In the genomic region with DNA sequence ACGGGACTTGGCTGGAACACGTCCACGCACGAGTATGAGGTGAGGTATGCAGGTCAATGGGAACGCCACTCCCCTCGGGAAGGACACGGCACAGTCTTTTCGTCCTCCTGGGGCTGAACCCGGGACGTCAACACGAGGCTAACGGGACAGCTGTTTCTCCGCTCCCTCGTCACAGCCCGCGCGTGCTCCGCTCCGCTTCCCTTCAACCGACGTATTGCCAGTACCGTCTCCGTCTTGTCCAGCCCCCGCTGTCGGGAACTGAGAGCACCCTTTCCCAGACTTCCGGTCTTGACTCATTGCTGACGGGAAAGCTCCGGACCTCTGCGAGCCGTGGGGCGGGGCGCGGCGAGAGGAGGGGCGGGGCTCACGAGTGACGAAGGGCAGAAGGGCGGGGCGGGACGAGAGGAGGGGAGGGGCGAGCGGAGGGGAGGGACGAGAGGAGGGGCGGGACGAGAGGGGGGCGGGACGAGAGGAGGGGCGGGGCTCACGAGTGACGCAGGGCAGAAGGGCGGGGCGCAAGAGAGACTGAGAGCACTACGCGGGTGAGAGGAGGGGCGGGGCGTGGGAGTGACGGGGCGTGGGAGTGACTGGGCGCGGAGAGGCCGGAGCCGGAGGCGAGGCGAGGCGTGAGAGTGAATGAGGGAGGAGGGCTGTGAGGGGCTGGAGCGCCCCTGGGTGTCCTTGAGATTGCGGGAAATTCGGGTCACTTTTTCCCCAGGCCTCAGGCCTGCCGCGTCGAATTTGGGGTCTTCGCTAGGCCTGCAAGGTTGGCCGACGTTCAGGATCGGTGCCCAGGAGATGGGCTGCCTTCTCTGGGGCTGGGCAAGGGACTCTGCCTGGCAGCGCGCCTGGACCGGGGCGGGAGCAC, we compare ENCODE assay signal across 8 cellular contexts. TPM values are rescaled to one million over a fixed set of nuclear protein-coding genes. Genes with fewer than 3 reads are reported as not detected.
A peak's percentile ranks its signal among the peaks of the same experiment; 100 is the strongest.
DNase-seq lines count a peak whose midpoint lies in the region; ATAC-seq and TF ChIP-seq lines count a peak whose summit lies in the region.

No MANE protein-coding gene starts in this region.

- no peaks in the 10 kb centered on the region for H3K36me3 ChIP-seq in hepatocyte (replicated peaks; ENCODE audit: insufficient read depth, low read depth)

- H3K79me2 ChIP-seq in hepatocyte: no peaks in the 10 kb centered on the region

- peak; percentile 51 for ATAC-seq in GM18519 (IDR thresholded peaks at IDR 0.05; ENCODE audit: low FRiP score, unreplicated experiment)
- peak; percentile 77 for ATAC-seq in HG03039 (IDR thresholded peaks at IDR 0.05; ENCODE audit: unreplicated experiment)

- H3K4me3 ChIP-seq in hepatocyte: peak overlapping the region; percentile 38

- DNase-seq in NCI-H2081 (lab: John Stamatoyannopoulos, UW) (peak; percentile 96 to 98), T1000 (lab: John Stamatoyannopoulos, UW) (peak; percentile 94), astrocyte of the hippocampus (ENCODE audit: low read depth, low spot score) (peak; percentile 98), hepatocyte (ENCODE audit: low spot score) (peak; percentile 98), retina (peak; percentile 92)

- no peaks in the 10 kb centered on the region for H4K20me1 ChIP-seq in hepatocyte (ENCODE audit: insufficient read depth, poor library complexity, severe bottlenecking)

- H2AFZ ChIP-seq in hepatocyte: peak overlapping the region; percentile 87

- under 1% methylated on average over 42 of the region's 79 CpGs for WGBS in hepatocyte (ENCODE audit: low lambda C conversion rate, missing lambda C conversion rate)

- peak overlapping the region; percentile 84 for H3K4me2 ChIP-seq in hepatocyte

- no peaks in the 10 kb centered on the region for H3K9me2 ChIP-seq in hepatocyte (replicated peaks; ENCODE audit: insufficient read depth)

- no peak for TF ChIP-seq CTCF in 22Rv1 (IDR thresholded peaks at IDR 0.05)
- TF ChIP-seq CTCF in hepatocyte (IDR thresholded peaks at IDR 0.05; ENCODE audit: poor library complexity): no peak

- no peaks in the 10 kb centered on the region for H3K27me3 ChIP-seq in hepatocyte

- peaks cover 4% of the 10 kb centered on the region for H3K4me1 ChIP-seq in hepatocyte (ENCODE audit: insufficient read depth)

- H3K27ac ChIP-seq in 22Rv1 (peak overlapping the region; percentile 72), hepatocyte (peak overlapping the region; percentile 83)

- no peaks in the 10 kb centered on the region for H3K9me3 ChIP-seq in hepatocyte (ENCODE audit: low read depth)

RNA-seq across cellular contexts. Expression of gene CFAP126, which starts 22.2 kb away (rescaled TPM):
- not detected in 2 replicates for total RNA-seq in hepatocyte
- polyA plus RNA-seq in hepatocyte: not detected in 2 replicates

Comparison
In these comparisons a context has a peak if more than half of its experiments do, and no peak if none do; other contexts are left out.
1. Peak in every context shown above with its lines: DNase-seq, ATAC-seq, H3K4me3 ChIP-seq and H3K27ac ChIP-seq.